ENCODE assay signal across 1 cellular context in genomic region chr3:49553690-49554634, GRCh38.
TF ChIP-seq lines count a peak whose summit lies in the region.

BSN (plus strand) TSS chr3:49554477; CDS start chr3:49554603, 126 bp downstream.

TF ChIP-seq in H1, 55 proteins besides CTCF, POLR2A, EP300 and RAD21 (continued from another document):
- TF ChIP-seq KDM4A (IDR thresholded peaks at IDR 0.05; ENCODE audit: low read depth, low read length, severe bottlenecking): peak; percentile 54
- peak; percentile 89 for TF ChIP-seq NRF1 (IDR thresholded peaks at IDR 0.05; ENCODE audit: low read depth, low read length)
- no peak for TF ChIP-seq JUND (IDR thresholded peaks at IDR 0.05; ENCODE audit: low read length)
- TF ChIP-seq MAX (IDR thresholded peaks at IDR 0.05): peak; percentile 65; the same call in 1 of the 2 replicates
- TF ChIP-seq ATF3 (IDR thresholded peaks at IDR 0.05; ENCODE audit: insufficient read depth, low read depth, low read length): no peak
- TF ChIP-seq JUN (IDR thresholded peaks at IDR 0.05; ENCODE audit: low read depth, low read length): no peak
- no peak for TF ChIP-seq RBBP5 (IDR thresholded peaks at IDR 0.05; ENCODE audit: borderline replicate concordance, low read depth, low read length)
- TF ChIP-seq ASH2L (IDR thresholded peaks at IDR 0.05; ENCODE audit: low read length): peak; percentile 77
- no peak for TF ChIP-seq RXRA (IDR thresholded peaks at IDR 0.05; ENCODE audit: insufficient read depth, low read depth, low read length)
- no peak for TF ChIP-seq MAFK (IDR thresholded peaks at IDR 0.05; ENCODE audit: low read depth, low read length)
- no peak for TF ChIP-seq CHD7 (IDR thresholded peaks at IDR 0.05; ENCODE audit: insufficient replicate concordance, low read length)
- TF ChIP-seq, protein P1, sequence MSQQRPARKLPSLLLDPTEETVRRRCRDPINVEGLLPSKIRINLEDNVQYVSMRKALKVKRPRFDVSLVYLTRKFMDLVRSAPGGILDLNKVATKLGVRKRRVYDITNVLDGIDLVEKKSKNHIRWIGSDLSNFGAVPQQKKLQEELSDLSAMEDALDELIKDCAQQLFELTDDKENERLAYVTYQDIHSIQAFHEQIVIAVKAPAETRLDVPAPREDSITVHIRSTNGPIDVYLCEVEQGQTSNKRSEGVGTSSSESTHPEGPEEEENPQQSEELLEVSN (IDR thresholded peaks at IDR 0.05): no peak
- no peak for TF ChIP-seq POLR2AphosphoS5 (IDR thresholded peaks at IDR 0.05; ENCODE audit: low read depth, low read length)
- no peak for TF ChIP-seq KDM5A (IDR thresholded peaks at IDR 0.05; ENCODE audit: low read length)
- 0 out of 2 replicates have a peak, but pooled peaks have one; percentile 26 for TF ChIP-seq FOSL1 (IDR thresholded peaks at IDR 0.05; ENCODE audit: insufficient read depth, low read depth, low read length)
- no peak for TF ChIP-seq SIX5 (IDR thresholded peaks at IDR 0.05; ENCODE audit: low read depth, low read length)
- peak in 1 of 2 experiments; percentile 4; a peak in 1 of 4 replicates for TF ChIP-seq SIN3A (conservative IDR thresholded peaks at IDR 0.05 in 1 of 2, IDR thresholded peaks at IDR 0.05 in 1 of 2; ENCODE audit: low read depth in 1 of 2, low read length in 2 of 2)
- TF ChIP-seq TBP (IDR thresholded peaks at IDR 0.05; ENCODE audit: low read depth, low read length): no peak
- peak; percentile 45 for TF ChIP-seq PHF8 (conservative IDR thresholded peaks at IDR 0.05; ENCODE audit: low read depth, low read length)
- TF ChIP-seq ZNF274 (IDR thresholded peaks at IDR 0.05; ENCODE audit: borderline replicate concordance, extremely low read depth, low read length): no peak
- TF ChIP-seq TCF12 (IDR thresholded peaks at IDR 0.05; ENCODE audit: low read depth, low read length): no peak
- TF ChIP-seq SIRT6 (IDR thresholded peaks at IDR 0.05; ENCODE audit: low read length): no peak
- TF ChIP-seq SAP30 (IDR thresholded peaks at IDR 0.05; ENCODE audit: insufficient read depth, insufficient replicate concordance, low read length): no peak
- TF ChIP-seq TAF1 (IDR thresholded peaks at IDR 0.05; ENCODE audit: low read depth, low read length): peak; percentile 41; the same call in 1 of the 2 replicates
- TF ChIP-seq CBX8 (IDR thresholded peaks at IDR 0.05; ENCODE audit: borderline replicate concordance, low read depth, low read length): no peak
- no peak for TF ChIP-seq CEBPB (IDR thresholded peaks at IDR 0.05; ENCODE audit: low read depth, low read length)
- TF ChIP-seq, protein P2, sequence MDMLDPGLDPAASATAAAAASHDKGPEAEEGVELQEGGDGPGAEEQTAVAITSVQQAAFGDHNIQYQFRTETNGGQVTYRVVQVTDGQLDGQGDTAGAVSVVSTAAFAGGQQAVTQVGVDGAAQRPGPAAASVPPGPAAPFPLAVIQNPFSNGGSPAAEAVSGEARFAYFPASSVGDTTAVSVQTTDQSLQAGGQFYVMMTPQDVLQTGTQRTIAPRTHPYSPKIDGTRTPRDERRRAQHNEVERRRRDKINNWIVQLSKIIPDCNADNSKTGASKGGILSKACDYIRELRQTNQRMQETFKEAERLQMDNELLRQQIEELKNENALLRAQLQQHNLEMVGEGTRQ (IDR thresholded peaks at IDR 0.05; ENCODE audit: low read length): no peak
- TF ChIP-seq YY1 (IDR thresholded peaks at IDR 0.05; ENCODE audit: low read depth, low read length): no peak; the same call in 1 of the 2 replicates
- no peak for TF ChIP-seq EGR1 (IDR thresholded peaks at IDR 0.05; ENCODE audit: borderline replicate concordance, low read depth, low read length)
- TF ChIP-seq CREB1 (IDR thresholded peaks at IDR 0.05): peak; percentile 58
- TF ChIP-seq HDAC2 (IDR thresholded peaks at IDR 0.05; ENCODE audit: borderline replicate concordance in 1 of 2, low read depth in 2 of 2, low read length in 2 of 2): peak in 1 of 2 experiments; percentile 11; a peak in 1 of 4 replicates
- TF ChIP-seq RNF2 (IDR thresholded peaks at IDR 0.05; ENCODE audit: borderline replicate concordance, low read depth, low read length, missing control alignments, poor library complexity, severe bottlenecking): no peak
- no peak for TF ChIP-seq CHD1 (IDR thresholded peaks at IDR 0.05; ENCODE audit: low read depth, low read length)
- TF ChIP-seq, protein P3, sequence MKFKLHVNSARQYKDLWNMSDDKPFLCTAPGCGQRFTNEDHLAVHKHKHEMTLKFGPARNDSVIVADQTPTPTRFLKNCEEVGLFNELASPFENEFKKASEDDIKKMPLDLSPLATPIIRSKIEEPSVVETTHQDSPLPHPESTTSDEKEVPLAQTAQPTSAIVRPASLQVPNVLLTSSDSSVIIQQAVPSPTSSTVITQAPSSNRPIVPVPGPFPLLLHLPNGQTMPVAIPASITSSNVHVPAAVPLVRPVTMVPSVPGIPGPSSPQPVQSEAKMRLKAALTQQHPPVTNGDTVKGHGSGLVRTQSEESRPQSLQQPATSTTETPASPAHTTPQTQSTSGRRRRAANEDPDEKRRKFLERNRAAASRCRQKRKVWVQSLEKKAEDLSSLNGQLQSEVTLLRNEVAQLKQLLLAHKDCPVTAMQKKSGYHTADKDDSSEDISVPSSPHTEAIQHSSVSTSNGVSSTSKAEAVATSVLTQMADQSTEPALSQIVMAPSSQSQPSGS (IDR thresholded peaks at IDR 0.05; ENCODE audit: low read length): no peak
- TF ChIP-seq GABPA (IDR thresholded peaks at IDR 0.05; ENCODE audit: borderline replicate concordance, insufficient read depth, low read length): no peak
- TF ChIP-seq BRCA1 (IDR thresholded peaks at IDR 0.05; ENCODE audit: low read depth, low read length): no peak
- TF ChIP-seq SP2 (IDR thresholded peaks at IDR 0.05; ENCODE audit: low read length): no peak
- no peak for TF ChIP-seq RFX5 (IDR thresholded peaks at IDR 0.05; ENCODE audit: borderline replicate concordance, low read depth, low read length)
- no peak for TF ChIP-seq GTF2F1 (IDR thresholded peaks at IDR 0.05; ENCODE audit: borderline replicate concordance, low read depth, low read length)
- TF ChIP-seq CBX5 (IDR thresholded peaks at IDR 0.05; ENCODE audit: low read depth, low read length): no peak
- TF ChIP-seq CHD2 (IDR thresholded peaks at IDR 0.05; ENCODE audit: low read length): no peak
- no peak for TF ChIP-seq TAF7 (optimal IDR thresholded peaks at IDR 0.05; ENCODE audit: borderline replicate concordance, low read depth, low read length)
- no peak for TF ChIP-seq EZH2 (IDR thresholded peaks at IDR 0.05; ENCODE audit: low read depth, low read length, severe bottlenecking)
- no peak for TF ChIP-seq HDAC6 (IDR thresholded peaks at IDR 0.05; ENCODE audit: low read depth, low read length)
- no peak for TF ChIP-seq TEAD4 (IDR thresholded peaks at IDR 0.05; ENCODE audit: low read depth, low read length)
